ENCODE assay signal across 2 cellular contexts in the genomic region with DNA sequence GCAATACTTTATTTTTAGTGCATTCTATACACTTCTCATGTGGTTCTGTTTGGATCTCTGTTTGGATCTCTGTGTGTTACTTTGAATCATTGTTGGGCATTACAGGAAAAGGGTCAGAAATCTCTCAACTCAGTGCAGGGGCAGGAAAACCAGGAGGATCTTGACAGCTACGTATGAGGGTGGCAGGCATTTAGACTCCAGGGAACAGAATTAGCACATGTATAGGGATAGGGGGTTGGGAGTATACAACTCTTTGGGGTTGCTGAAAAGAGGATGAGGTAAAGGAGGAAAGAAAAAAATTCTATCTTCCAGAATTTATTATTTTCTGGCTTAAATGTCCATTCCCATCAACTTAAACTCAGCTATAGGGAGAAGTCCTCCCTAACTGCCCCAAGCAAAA.
TF ChIP-seq lines count a peak whose summit lies in the region.

No MANE protein-coding gene starts in this region.

TF ChIP-seq in GM23338, 12 proteins besides CTCF, POLR2A, EP300 and RAD21 (continued from another document):
- TF ChIP-seq CREB1 (CRISPR knock-in tag; IDR thresholded peaks at IDR 0.05; ENCODE audit: low read depth) (no peak), POLR2AphosphoS5 (IDR thresholded peaks at IDR 0.05; ENCODE audit: low read depth) (no peak), ZNF114 (CRISPR knock-in tag; IDR thresholded peaks at IDR 0.05) (no peak), EZH2phosphoT487 (IDR thresholded peaks at IDR 0.05; ENCODE audit: unreplicated experiment) (no peak), NANOG (IDR thresholded peaks at IDR 0.05; ENCODE audit: borderline replicate concordance) (no peak), ZNF331 (CRISPR knock-in tag; IDR thresholded peaks at IDR 0.05; ENCODE audit: low read depth) (no peak), EZH2 (IDR thresholded peaks at IDR 0.05; ENCODE audit: low read depth, unreplicated experiment) (no peak), JUNB (IDR thresholded peaks at IDR 0.05; ENCODE audit: unreplicated experiment) (no peak)
- TF ChIP-seq, protein P1, sequence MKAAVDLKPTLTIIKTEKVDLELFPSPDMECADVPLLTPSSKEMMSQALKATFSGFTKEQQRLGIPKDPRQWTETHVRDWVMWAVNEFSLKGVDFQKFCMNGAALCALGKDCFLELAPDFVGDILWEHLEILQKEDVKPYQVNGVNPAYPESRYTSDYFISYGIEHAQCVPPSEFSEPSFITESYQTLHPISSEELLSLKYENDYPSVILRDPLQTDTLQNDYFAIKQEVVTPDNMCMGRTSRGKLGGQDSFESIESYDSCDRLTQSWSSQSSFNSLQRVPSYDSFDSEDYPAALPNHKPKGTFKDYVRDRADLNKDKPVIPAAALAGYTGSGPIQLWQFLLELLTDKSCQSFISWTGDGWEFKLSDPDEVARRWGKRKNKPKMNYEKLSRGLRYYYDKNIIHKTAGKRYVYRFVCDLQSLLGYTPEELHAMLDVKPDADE (IDR thresholded peaks at IDR 0.05): no peak
- TF ChIP-seq, protein P2, sequence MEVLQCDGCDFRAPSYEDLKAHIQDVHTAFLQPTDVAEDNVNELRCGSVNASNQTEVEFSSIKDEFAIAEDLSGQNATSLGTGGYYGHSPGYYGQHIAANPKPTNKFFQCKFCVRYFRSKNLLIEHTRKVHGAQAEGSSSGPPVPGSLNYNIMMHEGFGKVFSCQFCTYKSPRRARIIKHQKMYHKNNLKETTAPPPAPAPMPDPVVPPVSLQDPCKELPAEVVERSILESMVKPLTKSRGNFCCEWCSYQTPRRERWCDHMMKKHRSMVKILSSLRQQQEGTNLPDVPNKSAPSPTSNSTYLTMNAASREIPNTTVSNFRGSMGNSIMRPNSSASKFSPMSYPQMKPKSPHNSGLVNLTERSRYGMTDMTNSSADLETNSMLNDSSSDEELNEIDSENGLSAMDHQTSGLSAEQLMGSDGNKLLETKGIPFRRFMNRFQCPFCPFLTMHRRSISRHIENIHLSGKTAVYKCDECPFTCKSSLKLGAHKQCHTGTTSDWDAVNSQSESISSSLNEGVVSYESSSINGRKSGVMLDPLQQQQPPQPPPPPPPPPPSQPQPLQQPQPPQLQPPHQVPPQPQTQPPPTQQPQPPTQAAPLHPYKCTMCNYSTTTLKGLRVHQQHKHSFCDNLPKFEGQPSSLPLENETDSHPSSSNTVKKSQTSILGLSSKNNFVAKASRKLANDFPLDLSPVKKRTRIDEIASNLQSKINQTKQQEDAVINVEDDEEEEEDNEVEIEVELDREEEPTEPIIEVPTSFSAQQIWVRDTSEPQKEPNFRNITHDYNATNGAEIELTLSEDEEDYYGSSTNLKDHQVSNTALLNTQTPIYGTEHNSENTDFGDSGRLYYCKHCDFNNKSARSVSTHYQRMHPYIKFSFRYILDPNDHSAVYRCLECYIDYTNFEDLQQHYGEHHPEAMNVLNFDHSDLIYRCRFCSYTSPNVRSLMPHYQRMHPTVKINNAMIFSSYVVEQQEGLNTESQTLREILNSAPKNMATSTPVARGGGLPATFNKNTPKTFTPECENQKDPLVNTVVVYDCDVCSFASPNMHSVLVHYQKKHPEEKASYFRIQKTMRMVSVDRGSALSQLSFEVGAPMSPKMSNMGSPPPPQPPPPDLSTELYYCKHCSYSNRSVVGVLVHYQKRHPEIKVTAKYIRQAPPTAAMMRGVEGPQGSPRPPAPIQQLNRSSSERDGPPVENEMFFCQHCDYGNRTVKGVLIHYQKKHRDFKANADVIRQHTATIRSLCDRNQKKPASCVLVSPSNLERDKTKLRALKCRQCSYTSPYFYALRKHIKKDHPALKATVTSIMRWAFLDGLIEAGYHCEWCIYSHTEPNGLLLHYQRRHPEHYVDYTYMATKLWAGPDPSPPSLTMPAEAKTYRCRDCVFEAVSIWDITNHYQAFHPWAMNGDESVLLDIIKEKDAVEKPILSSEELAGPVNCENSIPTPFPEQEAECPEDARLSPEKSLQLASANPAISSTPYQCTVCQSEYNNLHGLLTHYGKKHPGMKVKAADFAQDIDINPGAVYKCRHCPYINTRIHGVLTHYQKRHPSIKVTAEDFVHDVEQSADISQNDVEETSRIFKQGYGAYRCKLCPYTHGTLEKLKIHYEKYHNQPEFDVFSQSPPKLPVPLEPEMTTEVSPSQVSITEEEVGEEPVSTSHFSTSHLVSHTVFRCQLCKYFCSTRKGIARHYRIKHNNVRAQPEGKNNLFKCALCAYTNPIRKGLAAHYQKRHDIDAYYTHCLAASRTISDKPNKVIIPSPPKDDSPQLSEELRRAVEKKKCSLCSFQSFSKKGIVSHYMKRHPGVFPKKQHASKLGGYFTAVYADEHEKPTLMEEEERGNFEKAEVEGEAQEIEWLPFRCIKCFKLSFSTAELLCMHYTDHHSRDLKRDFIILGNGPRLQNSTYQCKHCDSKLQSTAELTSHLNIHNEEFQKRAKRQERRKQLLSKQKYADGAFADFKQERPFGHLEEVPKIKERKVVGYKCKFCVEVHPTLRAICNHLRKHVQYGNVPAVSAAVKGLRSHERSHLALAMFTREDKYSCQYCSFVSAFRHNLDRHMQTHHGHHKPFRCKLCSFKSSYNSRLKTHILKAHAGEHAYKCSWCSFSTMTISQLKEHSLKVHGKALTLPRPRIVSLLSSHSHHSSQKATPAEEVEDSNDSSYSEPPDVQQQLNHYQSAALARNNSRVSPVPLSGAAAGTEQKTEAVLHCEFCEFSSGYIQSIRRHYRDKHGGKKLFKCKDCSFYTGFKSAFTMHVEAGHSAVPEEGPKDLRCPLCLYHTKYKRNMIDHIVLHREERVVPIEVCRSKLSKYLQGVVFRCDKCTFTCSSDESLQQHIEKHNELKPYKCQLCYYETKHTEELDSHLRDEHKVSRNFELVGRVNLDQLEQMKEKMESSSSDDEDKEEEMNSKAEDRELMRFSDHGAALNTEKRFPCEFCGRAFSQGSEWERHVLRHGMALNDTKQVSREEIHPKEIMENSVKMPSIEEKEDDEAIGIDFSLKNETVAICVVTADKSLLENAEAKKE (CRISPR knock-in tag; IDR thresholded peaks at IDR 0.05): no peak

TF ChIP-seq in WTC11, 78 proteins besides CTCF, POLR2A, EP300 and RAD21 (continued from another document):
- TF ChIP-seq, protein P3, sequence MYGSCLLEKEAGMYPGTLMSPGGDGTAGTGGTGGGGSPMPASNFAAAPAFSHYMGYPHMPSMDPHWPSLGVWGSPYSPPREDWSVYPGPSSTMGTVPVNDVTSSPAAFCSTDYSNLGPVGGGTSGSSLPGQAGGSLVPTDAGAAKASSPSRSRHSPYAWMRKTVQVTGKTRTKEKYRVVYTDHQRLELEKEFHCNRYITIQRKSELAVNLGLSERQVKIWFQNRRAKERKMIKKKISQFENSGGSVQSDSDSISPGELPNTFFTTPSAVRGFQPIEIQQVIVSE (CRISPR knock-in tag; IDR thresholded peaks at IDR 0.05; ENCODE audit: borderline replicate concordance): no peak
- TF ChIP-seq ZNF219 (CRISPR knock-in tag; IDR thresholded peaks at IDR 0.05; ENCODE audit: borderline replicate concordance) (no peak), SOX15 (CRISPR knock-in tag; IDR thresholded peaks at IDR 0.05) (no peak), HMGA2 (CRISPR knock-in tag; IDR thresholded peaks at IDR 0.05) (no peak)
